Comparison of ENCODE assay signal across 19 cellular contexts in genomic region chr4:5814421-5814820, GRCh38.
"Had no signal": no experiment of that assay in that cellular context is flagged by ENCODE, and none has a peak within 500 bp of the region (broad histone marks: within the 10 kb centered on the region; RNA-seq: fewer than 3 reads in every experiment).

No MANE protein-coding gene starts in this region.

- DNase-seq: cerebellar nuclear complex; effector CD4-positive, alpha-beta T cell; mesendoderm; naive thymus-derived CD8-positive, alpha-beta T cell; nephron progenitor cell; occipital lobe; pancreas; stimulated activated CD4-positive, alpha-beta T cell treated with anti-CD3 and anti-CD28 coated beads, Interleukin-15, amount 100 ng/mL, for 24 hours; stimulated activated CD4-positive, alpha-beta T cell treated with anti-CD3 and anti-CD28 coated beads, Interleukin-2, amount 100 ng/mL, for 48 hours; stimulated activated CD8-positive, alpha-beta memory T cell treated with anti-CD3 and anti-CD28 coated beads, Interleukin-4, amount 100 ng/mL, for 48 hours; stimulated activated naive CD4-positive, alpha-beta T cell; stimulated activated naive CD8-positive, alpha-beta T cell treated with anti-CD3 and anti-CD28 coated beads, Interleukin-15, amount 100 ng/mL, for 72 hours; thyroid gland; trophoblast cell had no signal

- H3K27me3 ChIP-seq: dorsolateral prefrontal cortex, pancreas, right atrium auricular region, thyroid gland, vagina had no signal

- H3K4me3 ChIP-seq: dorsolateral prefrontal cortex, pancreas, right atrium auricular region, thyroid gland, vagina had no signal

- H3K27ac Mint-ChIP-seq: progenitor cell of endocrine pancreas; stimulated activated naive CD8-positive, alpha-beta T cell treated with anti-CD3 and anti-CD28 coated beads, Interleukin-15, amount 100 ng/mL, for 72 hours had no signal

- H3K4me1 Mint-ChIP-seq: naive thymus-derived CD8-positive, alpha-beta T cell; stimulated activated naive CD8-positive, alpha-beta T cell treated with anti-CD3 and anti-CD28 coated beads, Interleukin-15, amount 100 ng/mL, for 72 hours had no signal

- H3K4me3 Mint-ChIP-seq: naive thymus-derived CD8-positive, alpha-beta T cell; nephron progenitor cell; stimulated activated naive CD8-positive, alpha-beta T cell treated with anti-CD3 and anti-CD28 coated beads, Interleukin-15, amount 100 ng/mL, for 72 hours had no signal

- H3K36me3 Mint-ChIP-seq: naive thymus-derived CD8-positive, alpha-beta T cell had no signal

- H3K9me3 ChIP-seq: pancreas, thyroid gland, vagina had no signal

- H3K27ac ChIP-seq: dorsolateral prefrontal cortex, pancreas, right atrium auricular region, thyroid gland, vagina had no signal

- H3K4me1 ChIP-seq: pancreas, right atrium auricular region, thyroid gland, vagina had no signal

- ATAC-seq: naive thymus-derived CD8-positive, alpha-beta T cell; pancreas; sciatic nerve; stimulated activated naive CD8-positive, alpha-beta T cell treated with anti-CD3 and anti-CD28 coated beads, Interleukin-15, amount 100 ng/mL, for 72 hours had no signal

- H3K27me3 Mint-ChIP-seq: progenitor cell of endocrine pancreas; stimulated activated naive CD8-positive, alpha-beta T cell treated with anti-CD3 and anti-CD28 coated beads, Interleukin-15, amount 100 ng/mL, for 72 hours had no signal

- H3K9me3 Mint-ChIP-seq: nephron progenitor cell; stimulated activated naive CD8-positive, alpha-beta T cell treated with anti-CD3 and anti-CD28 coated beads, Interleukin-15, amount 100 ng/mL, for 72 hours had no signal
